Comparison of ENCODE assay signal across 1 cellular context in genomic region chr2:25341753-25342371, GRCh38.
TF ChIP-seq lines count a peak whose summit lies in the region.

DNMT3A (minus strand) TSS chr2:25341925; CDS start chr2:25313984, 27,941 bp downstream.

TF ChIP-seq in GM12878, 131 proteins besides CTCF, POLR2A, EP300 and RAD21 (continued from another document and continues in another):
- TF ChIP-seq PBX3 (IDR thresholded peaks at IDR 0.05; ENCODE audit: insufficient replicate concordance, low read depth, low read length) (no peak), KLF5 (IDR thresholded peaks at IDR 0.05; ENCODE audit: partially characterized antibody) (no peak), MTA2 (IDR thresholded peaks at IDR 0.05; ENCODE audit: low read depth) (no peak), USF2 (IDR thresholded peaks at IDR 0.05; ENCODE audit: borderline replicate concordance, low read depth, low read length) (no peak), SREBF2 (IDR thresholded peaks at IDR 0.05; ENCODE audit: low read length) (no peak), TCF12 (IDR thresholded peaks at IDR 0.05; ENCODE audit: low read depth, low read length) (no peak), NBN (IDR thresholded peaks at IDR 0.05) (no peak), SRF (IDR thresholded peaks at IDR 0.05; ENCODE audit: low read depth in 2 of 2, low read length in 2 of 2) (no peak), NFXL1 (IDR thresholded peaks at IDR 0.05; ENCODE audit: borderline replicate concordance) (0 out of 2 replicates have a peak, but pooled peaks have one; percentile 46), NRF1 (conservative IDR thresholded peaks at IDR 0.05; ENCODE audit: low read depth, low read length) (no peak), HDGF (IDR thresholded peaks at IDR 0.05) (no peak), IRF3 (IDR thresholded peaks at IDR 0.05) (no peak), RELB (IDR thresholded peaks at IDR 0.05; ENCODE audit: low read depth) (no peak), SKIL (IDR thresholded peaks at IDR 0.05; ENCODE audit: low read depth, poor library complexity, severe bottlenecking) (no peak), ZBTB40 (IDR thresholded peaks at IDR 0.05; ENCODE audit: borderline replicate concordance) (no peak), SREBF1 (IDR thresholded peaks at IDR 0.05; ENCODE audit: low read length) (no peak), RUNX3 (IDR thresholded peaks at IDR 0.05; ENCODE audit: low read length) (no peak), E4F1 (IDR thresholded peaks at IDR 0.05; ENCODE audit: borderline replicate concordance, partially characterized antibody) (no peak), YY1 (IDR thresholded peaks at IDR 0.05; ENCODE audit: low read depth, low read length) (no peak), MEF2A (IDR thresholded peaks at IDR 0.05; ENCODE audit: insufficient read depth, low read depth, low read length) (no peak), HDAC6 (IDR thresholded peaks at IDR 0.05; ENCODE audit: unreplicated experiment) (no peak), POLR2AphosphoS2 (IDR thresholded peaks at IDR 0.05; ENCODE audit: low read depth, low read length) (no peak), ZBTB11 (CRISPR knock-in tag; IDR thresholded peaks at IDR 0.05) (no peak), FOXK2 (IDR thresholded peaks at IDR 0.05) (no peak), BHLHE40 (IDR thresholded peaks at IDR 0.05; ENCODE audit: borderline replicate concordance in 1 of 2, low read depth in 2 of 2, low read length in 1 of 2) (0 out of 4 replicates have a peak, but pooled peaks of 1 of the 2 experiments have one; percentile 3), SIX5 (IDR thresholded peaks at IDR 0.05; ENCODE audit: low read depth, low read length, severe bottlenecking) (no peak), BACH1 (IDR thresholded peaks at IDR 0.05; ENCODE audit: borderline replicate concordance) (peak; percentile 59; the same call in 1 of the 2 replicates), GATAD2B (conservative IDR thresholded peaks at IDR 0.05; ENCODE audit: low read depth) (no peak), NR2C1 (IDR thresholded peaks at IDR 0.05) (no peak), NKRF (conservative IDR thresholded peaks at IDR 0.05) (0 out of 2 replicates have a peak, but pooled peaks have one; percentile 14), WRNIP1 (IDR thresholded peaks at IDR 0.05; ENCODE audit: borderline replicate concordance, low read depth, low read length) (no peak), ZNF217 (IDR thresholded peaks at IDR 0.05) (no peak), POLR2AphosphoS5 (IDR thresholded peaks at IDR 0.05; ENCODE audit: low read length) (no peak), EGR1 (IDR thresholded peaks at IDR 0.05; ENCODE audit: borderline replicate concordance in 1 of 2, low read depth in 2 of 2, low read length in 2 of 2) (peak in 1 of 2 experiments; percentile 19; a peak in 1 of 3 replicates), HSF1 (IDR thresholded peaks at IDR 0.05; ENCODE audit: low read depth, low read length) (no peak), EED (IDR thresholded peaks at IDR 0.05; ENCODE audit: low read depth) (no peak), ZZZ3 (IDR thresholded peaks at IDR 0.05; ENCODE audit: control insufficient read depth, insufficient read length, low read depth) (no peak), BCL11A (IDR thresholded peaks at IDR 0.05; ENCODE audit: low read depth, low read length) (no peak), ZSCAN29 (IDR thresholded peaks at IDR 0.05) (no peak)
